In the genomic region with DNA sequence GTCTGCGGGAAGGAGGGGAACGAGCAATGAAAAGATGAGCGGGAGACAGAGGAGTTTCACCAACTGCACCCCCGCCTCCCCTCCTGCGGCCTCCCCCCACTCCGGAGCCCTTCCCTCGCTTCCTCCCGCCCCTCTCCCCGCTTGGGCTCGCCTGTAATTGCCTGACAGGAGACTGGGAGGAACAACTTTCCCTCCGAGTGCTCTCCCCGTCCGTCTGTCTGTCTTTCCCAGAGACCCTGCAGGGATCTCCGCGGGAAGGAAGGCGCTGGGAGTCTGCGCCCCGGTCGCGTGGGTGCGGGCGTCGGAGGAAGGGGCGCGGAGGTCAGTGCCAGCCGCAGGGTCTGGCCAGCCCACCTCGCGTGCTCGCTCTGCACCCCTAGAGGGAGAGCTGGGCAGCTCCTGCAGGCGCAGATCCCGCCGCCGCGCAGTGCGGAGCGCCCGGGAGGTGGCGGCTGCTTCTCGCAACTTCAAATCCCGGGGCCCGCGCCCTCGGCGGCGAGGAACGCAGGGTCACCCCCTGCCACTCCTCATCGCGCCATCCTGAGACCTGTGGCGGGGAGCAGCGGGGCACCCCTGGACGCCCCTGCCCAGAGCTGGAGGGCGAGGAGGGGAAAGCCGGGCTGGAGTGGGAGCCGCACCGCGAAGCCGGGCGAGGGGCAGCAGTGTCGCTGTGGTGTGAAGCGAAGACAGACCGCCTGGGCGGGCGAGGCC, we compare ENCODE assay signal across 8 cellular contexts. TPM values are rescaled to one million over a fixed set of nuclear protein-coding genes. Genes with fewer than 3 reads are reported as not detected.
DNase-seq lines count a peak whose midpoint lies in the region; ATAC-seq and TF ChIP-seq lines count a peak whose summit lies in the region.

No MANE protein-coding gene starts in this region.

- TF ChIP-seq CTCF in mammary epithelial cell (conservative IDR thresholded peaks at IDR 0.05 in 1 of 2, IDR thresholded peaks at IDR 0.05 in 1 of 2; ENCODE audit: extremely low read depth in 1 of 2, insufficient read depth in 1 of 2, low read depth in 1 of 2, low read length in 2 of 2) (peak; percentile 48 to 82), sigmoid colon (IDR thresholded peaks at IDR 0.05) (peak; percentile 63 to 82 (median 68))

- dilution Hi-C loops in mammary epithelial cell (cut with HindIII; ENCODE audit: low sequenced_read_pairs), result no loop called here

- peak overlapping the region; percentile 86 for H2AFZ ChIP-seq in mammary epithelial cell (ENCODE audit: low read depth, low read length)

- H3K9ac ChIP-seq in mammary epithelial cell (ENCODE audit: insufficient read depth, low read length) (peak overlapping the region; percentile 77), iPS-20b (ENCODE audit: low read depth, low read length) (no peak overlapping the region)

- CTCF ChIA-PET in mammary epithelial cell (lab: Charles Lee; ENCODE audit: low non-redundant PET), result interaction anchor here (0.7 kb wide), 1 partner anchor 172 kb away, joined by 4 read pairs; no protein-coding TSS in a partner anchor

- H3K79me2 ChIP-seq in mammary epithelial cell (ENCODE audit: insufficient read depth, low read length), result peaks cover 65% of the 10 kb centered on the region

- intact Hi-C loops in mammary epithelial cell (cut with micrococcal nuclease), result loop anchor here (2.0 to 10.0 kb wide), 15 partner anchors 32 to 1190 kb away; no protein-coding TSS in a partner anchor
- intact Hi-C loops in sigmoid colon (cut with DNase I), result loop anchor here (1.0 to 10.0 kb wide), 5 partner anchors 63 to 1302 kb away; no protein-coding TSS in a partner anchor

- H3K27me3 ChIP-seq in mammary epithelial cell (ENCODE audit: insufficient read depth, low read length) (no peaks in the 10 kb centered on the region), iPS-20b (ENCODE audit: insufficient read depth, low read length) (peaks cover 78% of the 10 kb centered on the region), sigmoid colon (no peaks in the 10 kb centered on the region)

- no TSS peak for BruUV-seq in mammary epithelial cell (replicated peaks; lab: Mats Ljungman, UMichigan)

- peak overlapping the region; percentile 98 for H3K4me2 ChIP-seq in mammary epithelial cell (ENCODE audit: insufficient read depth, low read depth, low read length)

- H3K4me3 ChIP-seq in mammary epithelial cell (replicated peaks in 1 of 3; ENCODE audit: insufficient read depth in 1 of 3, low read depth in 2 of 3, low read length in 3 of 3) (peak overlapping the region; percentile 91 to 95 (median 91)), iPS-20b (ENCODE audit: low read length) (peak overlapping the region; percentile 74; the same call in 1 of the 2 replicates), sigmoid colon (peak overlapping the region; percentile 51 to 80 (median 64))

- ATAC-seq in HG03175 (IDR thresholded peaks at IDR 0.05; ENCODE audit: unreplicated experiment) (peak; percentile 36), HG03095 (IDR thresholded peaks at IDR 0.05; ENCODE audit: unreplicated experiment) (no peak)

- TF ChIP-seq EP300 in sigmoid colon (IDR thresholded peaks at IDR 0.05), result no peak

- DNase-seq in COLO668 (lab: John Stamatoyannopoulos, UW; ENCODE audit: unreplicated experiment) (peak; percentile 80), SK-MEL-5 (ENCODE audit: low read depth, low spot score) (peak; percentile 32), mammary epithelial cell (peak; percentile 88), sigmoid colon (peak; percentile 90), superior temporal gyrus (ENCODE audit: extremely low spot score) (no peak)

- H3K27ac ChIP-seq in mammary epithelial cell (ENCODE audit: insufficient read depth, low read depth, low read length), result peak overlapping the region; percentile 94
- H3K27ac ChIP-seq in iPS-20b (ENCODE audit: low read length), result no peak overlapping the region
- H3K27ac ChIP-seq in sigmoid colon, result peak overlapping the region; percentile 74 to 91 (median 88)

- in situ Hi-C loops in SK-MEL-5 (cut with HindIII; ENCODE audit: low pct_unique_long_range_greater_than_20kb, low sequenced_read_pairs), result no loop called here
- in situ Hi-C loops in mammary epithelial cell (cut with MboI; ENCODE audit: low sequenced_read_pairs in 2 of 2), result loop anchor here in 1 of 2 donors (5.0 to 25.0 kb wide), 2 partner anchors 172 to 577 kb away; no protein-coding TSS in a partner anchor

- H3K9me3 ChIP-seq in mammary epithelial cell (replicated peaks; ENCODE audit: insufficient read depth, low read length), result no peaks in the 10 kb centered on the region
- no peaks in the 10 kb centered on the region for H3K9me3 ChIP-seq in iPS-20b (ENCODE audit: insufficient read depth, low read depth, low read length)
- H3K9me3 ChIP-seq in sigmoid colon, result no peaks in the 10 kb centered on the region

- peaks cover 9% of the 10 kb centered on the region for H3K36me3 ChIP-seq in mammary epithelial cell (ENCODE audit: insufficient read depth, low read length)
- no peaks in the 10 kb centered on the region for H3K36me3 ChIP-seq in iPS-20b (ENCODE audit: insufficient read depth, low read depth, low read length)
- H3K36me3 ChIP-seq in sigmoid colon, result no peaks in the 10 kb centered on the region

- H4K20me1 ChIP-seq in mammary epithelial cell (ENCODE audit: insufficient read depth, low read length), result no peaks in the 10 kb centered on the region

- 0% methylated on average over 9 of the region's 63 CpGs for WGBS in mammary epithelial cell (ENCODE audit: low coverage, missing lambda C conversion rate)
- 1% methylated on average over 63 of the region's 63 CpGs for WGBS in sigmoid colon, 2 donors

- no peak for TF ChIP-seq POLR2A in sigmoid colon (IDR thresholded peaks at IDR 0.05)

- H3K4me1 ChIP-seq in mammary epithelial cell (ENCODE audit: insufficient read depth, low read length) (peaks cover 28% of the 10 kb centered on the region), iPS-20b (ENCODE audit: insufficient read depth, low read length) (no peaks in the 10 kb centered on the region; the same call in 1 of the 2 replicates), sigmoid colon (peaks cover 0 to 60% (median 36%) of the 10 kb centered on the region in 4 donors)

RNA-seq across cellular contexts. Expression of a gene that starts 0.5 kb away (rescaled TPM):
- total RNA-seq in SK-MEL-5 (2014; rRNA removed; shearing (Covaris generic)), result 1.1 and 1.4 TPM in 2 replicates
- 1.2 and 1.4 TPM in 2 replicates for polyA plus RNA-seq in SK-MEL-5 (2015; cell fraction: cytosol; rRNA removed)
- polyA plus RNA-seq in SK-MEL-5 (2015; cell fraction: nucleus; rRNA removed), result 0.88 and 5.0 TPM in 2 replicates
- total RNA-seq in mammary epithelial cell (100 to 1,000 TPM in 1 of 2 donors, 10 to 100 TPM in 1; 40.2 to 226 TPM), sigmoid colon (10 to 100 TPM; 44.1 to 52.4 (median 46.9) TPM)
- polyA plus RNA-seq in mammary epithelial cell (81.4 TPM), sigmoid colon (10 to 100 TPM in 2 of 3 donors, 1 to 10 TPM in 1; 3.6 to 24.0 (median 18.3) TPM)
- polyA minus RNA-seq in mammary epithelial cell, result 253 TPM

Comparison
In these comparisons a context has a peak if more than half of its experiments do, and no peak if none do; other contexts are left out.
1. RNA of a gene that starts 0.5 kb away (total RNA-seq): 40.2 to 226 TPM in mammary epithelial cell and 44.1 to 52.4 TPM in sigmoid colon; 1.1 to 1.4 TPM in SK-MEL-5; every median in the first group is over 10 times any median in the second.
2. Peak in every context shown above with its lines, with median percentiles within 50 percentile points of each other: H3K4me3 ChIP-seq.